Comparison of ENCODE assay signal across 14 cellular contexts in the genomic region with DNA sequence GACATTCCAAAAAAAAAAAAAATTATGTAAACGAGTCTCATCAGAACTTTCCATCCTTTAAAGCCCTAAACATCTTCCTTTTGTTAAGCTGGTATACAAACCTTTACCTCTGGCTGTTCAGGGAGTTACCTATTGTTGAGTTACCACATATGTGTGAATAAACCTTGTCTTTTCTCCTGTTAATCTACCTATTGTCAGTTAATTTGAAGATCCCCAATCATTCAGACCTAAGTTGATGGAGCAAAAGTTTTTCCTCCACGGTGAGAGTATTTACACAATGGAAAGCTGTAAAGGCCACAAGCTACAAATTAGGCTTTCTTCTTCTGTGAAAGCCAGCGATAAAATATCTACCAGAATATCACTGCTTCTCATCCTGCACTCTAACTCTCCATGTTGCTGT.
DNase-seq lines count a peak whose midpoint lies in the region; ATAC-seq, FAIRE-seq and TF ChIP-seq lines count a peak whose summit lies in the region.
"Had no signal": no experiment of that assay in that cellular context is flagged by ENCODE, and none has a peak within 500 bp of the region (broad histone marks: within the 10 kb centered on the region; RNA-seq: fewer than 3 reads in every experiment).

No MANE protein-coding gene starts in this region.

- ATAC-seq in GM18868 (IDR thresholded peaks at IDR 0.05; ENCODE audit: unreplicated experiment) = no peak
- ATAC-seq: A549 had no signal

- no peak overlapping the region for H3K23ac ChIP-seq in H1 (ENCODE audit: insufficient read length)

- H4K91ac ChIP-seq in H1 (replicated peaks; ENCODE audit: insufficient read length, low read length) = no peak overlapping the region

- H3K27me3 ChIP-seq in HUES48 (ENCODE audit: control insufficient read depth, insufficient read depth, low read length) = no peaks in the 10 kb centered on the region
- no peaks in the 10 kb centered on the region; a peak in 2 of 7 replicates for H3K27me3 ChIP-seq in H1 (replicated peaks in 1 of 4; ENCODE audit: control insufficient read depth in 3 of 4, extremely low read depth in 1 of 4, insufficient read depth in 3 of 4, low read length in 3 of 4)
- H3K27me3 ChIP-seq: BE2C had no signal

- H3K36me3 ChIP-seq in HUES48 (ENCODE audit: control insufficient read depth, insufficient read depth, low read length) = no peaks in the 10 kb centered on the region
- H3K36me3 ChIP-seq in H1 (ENCODE audit: control insufficient read depth in 2 of 4, insufficient read depth in 4 of 4, low read length in 3 of 4) = no peaks in the 10 kb centered on the region
- H3K36me3 ChIP-seq: BE2C had no signal

- no peak overlapping the region for H3K4me3 Mint-ChIP-seq in mesothelial cell of epicardium
- H3K4me3 Mint-ChIP-seq: CD4-positive, alpha-beta memory T cell had no signal

- no peak overlapping the region for H2BK12ac ChIP-seq in H1 (ENCODE audit: low read depth, low read length)

- no peaks in the 10 kb centered on the region for H3K27me3 Mint-ChIP-seq in mesothelial cell of epicardium (ENCODE audit: low read depth)
- H3K27me3 Mint-ChIP-seq: CD4-positive, alpha-beta memory T cell had no signal

- peaks cover 39% of the 10 kb centered on the region for H3K4me1 Mint-ChIP-seq in mesothelial cell of epicardium
- H3K4me1 Mint-ChIP-seq: CD4-positive, alpha-beta memory T cell had no signal

- H2BK5ac ChIP-seq in H1 (ENCODE audit: low read depth, low read length) = no peak overlapping the region

- 8% methylated on average over 3 of the region's 3 CpGs; no CpG with 5 or more reads in 1 of the 2 experiments for WGBS in H1 (ENCODE audit: extremely low coverage in 1 of 2, insufficient coverage in 1 of 2, insufficient read length in 1 of 2, insufficient replicate concordance in 2 of 2, low coverage in 1 of 2, low lambda C conversion rate in 2 of 2, missing lambda C conversion rate in 1 of 2), 2 experiments

- H3K9ac ChIP-seq in HUES48 (ENCODE audit: low read depth, low read length) (no peak overlapping the region), H1 (replicated peaks in 1 of 4; ENCODE audit: extremely low read depth in 1 of 4, low read depth in 3 of 4, low read length in 3 of 4) (no peak overlapping the region)

- no peak overlapping the region for H2BK15ac ChIP-seq in H1 (ENCODE audit: low read length)

- H4K20me1 ChIP-seq in H1 (replicated peaks in 1 of 2; ENCODE audit: control insufficient read depth in 1 of 2, insufficient read depth in 2 of 2, low read length in 2 of 2) = no peaks in the 10 kb centered on the region

- H3K36me3 Mint-ChIP-seq in mesothelial cell of epicardium = peaks cover 13% of the 10 kb centered on the region

- H4K5ac ChIP-seq in H1 (ENCODE audit: insufficient read length, low read depth, low read length) = peak overlapping the region; percentile 32

- TF ChIP-seq EP300 in H1 (IDR thresholded peaks at IDR 0.05; ENCODE audit: borderline replicate concordance in 1 of 2, low read depth in 2 of 2, low read length in 2 of 2) = no peak

- POLR2A ChIA-PET in H1 (lab: Charles Lee; ENCODE audit: partially characterized antibody) = no interaction called here

- TF ChIP-seq CTCF in H1 (IDR thresholded peaks at IDR 0.05; ENCODE audit: control extremely low read depth in 1 of 3, insufficient read depth in 1 of 3, low read depth in 1 of 3, low read length in 3 of 3) (no peak), mesothelial cell of epicardium (IDR thresholded peaks at IDR 0.05; ENCODE audit: unreplicated experiment) (no peak)

- CTCF ChIA-PET in H1 (lab: Charles Lee; ENCODE audit: partially characterized antibody) = interaction anchor here (0.6 kb wide), 1 partner anchor 21 kb away, joined by 3 read pairs; no protein-coding TSS in a partner anchor

- H3K4me3 ChIP-seq in HUES48 (ENCODE audit: low read depth, low read length) (peak overlapping the region; percentile 0; the same call in 1 of the 2 replicates), H1 (ENCODE audit: extremely low read depth in 1 of 4, insufficient read depth in 2 of 4, low read depth in 3 of 4, low read length in 4 of 4) (peak overlapping the region in 1 of 4 experiments; percentile 14; a peak in 2 of 8 replicates)
- H3K4me3 ChIP-seq: A549 had no signal

- H3K4me1 ChIP-seq in HUES48 (ENCODE audit: control insufficient read depth, insufficient read depth, low read length) (peaks cover 24% of the 10 kb centered on the region), H1 (replicated peaks in 1 of 4; ENCODE audit: control insufficient read depth in 3 of 4, insufficient read depth in 4 of 4, low read length in 3 of 4) (peaks cover 0 to 4% (median 2%) of the 10 kb centered on the region in 4 experiments; a peak in 3 of 7 replicates)
- H3K4me1 ChIP-seq: A549, BE2C had no signal

- H3K4me2 ChIP-seq in H1 (ENCODE audit: insufficient read depth in 1 of 2, low read depth in 2 of 2, low read length in 2 of 2) = peak overlapping the region in 1 of 2 experiments; percentile 41; a peak in 3 of 4 replicates
- H3K4me2 ChIP-seq: A549 had no signal

- H3K79me2 ChIP-seq in H1 (ENCODE audit: control insufficient read depth in 1 of 2, insufficient read depth in 2 of 2, low read length in 2 of 2) = no peaks in the 10 kb centered on the region

- H3K56ac ChIP-seq in H1 (replicated peaks; ENCODE audit: insufficient read length, low read depth, low read length) = no peak overlapping the region

- H2BK20ac ChIP-seq in H1 (ENCODE audit: low read length) = no peak overlapping the region

- H3K9me3 ChIP-seq in HUES48 (ENCODE audit: control insufficient read depth, insufficient read depth, low read length) (no peaks in the 10 kb centered on the region), H1 (ENCODE audit: insufficient read depth in 2 of 2, low read depth in 1 of 2, low read length in 1 of 2) (no peaks in the 10 kb centered on the region)
- H3K9me3 ChIP-seq: A549, BE2C had no signal

- no peaks in the 10 kb centered on the region for H3K23me2 ChIP-seq in H1 (ENCODE audit: low read depth, low read length)

- H3K79me1 ChIP-seq in H1 (ENCODE audit: low read depth, low read length) = no peaks in the 10 kb centered on the region

- no peak overlapping the region for H2BK120ac ChIP-seq in H1 (replicated peaks; ENCODE audit: low read depth, low read length)

- H3K14ac ChIP-seq in H1 (ENCODE audit: insufficient read length) = no peak overlapping the region

- H2AFZ ChIP-seq in H1 (ENCODE audit: low read length) = no peak overlapping the region

- peak; percentile 88 for FAIRE-seq in H1 (lab: Jason Lieb, UNC)
- FAIRE-seq: A549, G401.6, GM12892, GM19239 had no signal

- H2AK5ac ChIP-seq in H1 (ENCODE audit: low read depth, low read length) = no peak overlapping the region

- H3K18ac ChIP-seq in H1 (ENCODE audit: extremely low read depth, low read length) = no peak overlapping the region

- H4K8ac ChIP-seq in H1 (ENCODE audit: extremely low read depth, insufficient read depth, low read length) = no peak overlapping the region

- peak overlapping the region; percentile 55 for H3K27ac ChIP-seq in HUES48 (ENCODE audit: low read depth, low read length)
- H3K27ac ChIP-seq in H1 (ENCODE audit: low read depth, low read length) = no peak overlapping the region
- H3K27ac ChIP-seq: A549, C4-2B had no signal

- DNase-seq in H1 (ENCODE audit: low read depth in 1 of 2, low spot score in 2 of 2) = no peak
- no peak for DNase-seq in mesothelial cell of epicardium (ENCODE audit: low spot score in 2 of 2, unreplicated experiment in 2 of 2)
- no peak for DNase-seq in HPDE6-E6E7 (ENCODE audit: extremely low spot score)
- DNase-seq in NCI-H1417 treated with DMSO at 0.1 percent for 48 hours (lab: John Stamatoyannopoulos, UW) = no peak
- DNase-seq: BE2C; CD4-positive, alpha-beta memory T cell; DMS79 had no signal

- TF ChIP-seq POLR2A in H1 (IDR thresholded peaks at IDR 0.05; ENCODE audit: control extremely low read depth in 1 of 2, low read depth in 2 of 2, low read length in 2 of 2) = no peak

- TF ChIP-seq RAD21 in H1 (IDR thresholded peaks at IDR 0.05 in 1 of 2, conservative IDR thresholded peaks at IDR 0.05 in 1 of 2; ENCODE audit: low read depth in 2 of 2, low read length in 2 of 2) = no peak

- peaks cover 9% of the 10 kb centered on the region for H3K9me3 Mint-ChIP-seq in mesothelial cell of epicardium
- H3K9me3 Mint-ChIP-seq: CD4-positive, alpha-beta memory T cell had no signal

- H3K27ac Mint-ChIP-seq in mesothelial cell of epicardium = peak overlapping the region; percentile 52

- H3K4ac ChIP-seq in H1 (replicated peaks; ENCODE audit: insufficient read length, low read depth, low read length) = no peak overlapping the region

TF ChIP-seq in H1, 55 proteins besides CTCF, POLR2A, EP300 and RAD21 (continues in another document):
- TF ChIP-seq CEBPB (IDR thresholded peaks at IDR 0.05; ENCODE audit: low read depth, low read length) (no peak), SP1 (IDR thresholded peaks at IDR 0.05; ENCODE audit: low read depth, low read length) (no peak), POLR2AphosphoS5 (IDR thresholded peaks at IDR 0.05; ENCODE audit: low read depth, low read length) (no peak), PHF8 (conservative IDR thresholded peaks at IDR 0.05; ENCODE audit: low read depth, low read length) (no peak)
